Comparison of ENCODE assay signal across 11 cellular contexts in the genomic region with DNA sequence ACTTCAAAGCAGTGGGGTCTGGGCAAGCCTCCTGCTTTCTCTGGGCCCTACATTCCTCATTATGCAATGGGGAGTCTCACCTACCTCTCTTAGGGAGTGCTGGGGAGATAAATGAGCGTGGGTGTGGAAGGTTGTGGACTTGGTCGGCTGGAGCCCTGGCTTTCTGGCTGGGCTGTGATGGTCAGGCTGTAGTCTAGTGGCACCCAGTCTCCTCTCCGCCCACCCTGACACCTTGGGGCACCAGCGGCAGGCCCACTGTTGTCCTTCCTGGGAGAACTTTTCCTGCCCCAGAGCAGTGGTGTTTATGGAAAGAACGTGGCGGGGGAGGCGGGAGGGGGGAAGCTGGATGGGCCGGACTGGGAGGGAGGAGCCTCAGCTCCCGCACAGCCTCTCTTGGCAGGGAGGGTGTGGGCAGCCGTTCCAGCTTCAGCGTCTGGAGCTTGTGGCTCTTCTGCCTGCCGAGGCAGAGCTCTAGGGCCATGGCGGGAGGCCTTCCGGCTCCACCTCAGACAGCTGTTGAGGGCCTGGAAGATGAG. TPM values are rescaled to one million over a fixed set of nuclear protein-coding genes. Genes with fewer than 3 reads are reported as not detected.
DNase-seq lines count a peak whose midpoint lies in the region; ATAC-seq and TF ChIP-seq lines count a peak whose summit lies in the region.
"Had no signal": no experiment of that assay in that cellular context is flagged by ENCODE, and none has a peak within 500 bp of the region (broad histone marks: within the 10 kb centered on the region; RNA-seq: fewer than 3 reads in every experiment).

No MANE protein-coding gene starts in this region.

- peak overlapping the region; percentile 78 for H3K9ac ChIP-seq in mesenchymal stem cell (ENCODE audit: low read length)

- POLR2A ChIA-PET in MCF 10A (lab: Yijun Ruan, JAX): no interaction called here

- peak overlapping the region; percentile 8 for H4K91ac ChIP-seq in mesenchymal stem cell (ENCODE audit: low read length)

- peaks cover 2% of the 10 kb centered on the region for H3K79me1 ChIP-seq in mesenchymal stem cell (replicated peaks; ENCODE audit: low read length, poor library complexity, severe bottlenecking)

- 22% methylated on average over 12 of the region's 14 CpGs for WGBS in mesenchymal stem cell

- H2BK15ac ChIP-seq in mesenchymal stem cell (ENCODE audit: low read depth, poor library complexity, severe bottlenecking): no peak overlapping the region

- no peak overlapping the region for H4K8ac ChIP-seq in mesenchymal stem cell (ENCODE audit: low read length)

- H2AK5ac ChIP-seq in mesenchymal stem cell (ENCODE audit: low read length, severe bottlenecking): no peak overlapping the region

- CTCF ChIA-PET in MCF 10A (lab: Yijun Ruan, JAX): interaction anchor here (0.7 kb wide), 1 partner anchor 25 kb away, joined by 3 read pairs; no protein-coding TSS in a partner anchor

- H3K9me3 Mint-ChIP-seq in MCF 10A (ENCODE audit: unreplicated experiment): no peaks in the 10 kb centered on the region

- in situ Hi-C loops in T47D (cut with HindIII; ENCODE audit: low pct_unique_long_range_greater_than_20kb, low sequenced_read_pairs): no loop called here

- H3K36me3 Mint-ChIP-seq in MCF 10A (ENCODE audit: insufficient read depth, unreplicated experiment): no peaks in the 10 kb centered on the region

- peak overlapping the region; percentile 60 for H2AFZ ChIP-seq in mesenchymal stem cell (ENCODE audit: low read depth, low read length)

- H3K27me3 ChIP-seq in mesenchymal stem cell (ENCODE audit: control insufficient read depth in 1 of 2, insufficient read depth in 1 of 2, low read length in 2 of 2): no peaks in the 10 kb centered on the region

- H3K4me1 ChIP-seq in mesenchymal stem cell (ENCODE audit: control insufficient read depth, insufficient read depth, low read depth, low read length): peaks cover 34% of the 10 kb centered on the region

- H3K4ac ChIP-seq in mesenchymal stem cell (ENCODE audit: low read depth in 1 of 2, low read length in 2 of 2): no peak overlapping the region

- peaks cover 6% of the 10 kb centered on the region for H3K9me3 ChIP-seq in mesenchymal stem cell (ENCODE audit: control insufficient read depth, low read length)

- H3K23ac ChIP-seq in mesenchymal stem cell (ENCODE audit: low read length in 2 of 2): no peak overlapping the region

- no peak overlapping the region for H3K27ac Mint-ChIP-seq in MCF 10A (ENCODE audit: low read depth, unreplicated experiment)
- H3K27ac Mint-ChIP-seq: B cell had no signal

- H3K4me3 ChIP-seq in epithelial cell of esophagus (ENCODE audit: low read length) (no peak overlapping the region), mesenchymal stem cell (ENCODE audit: insufficient read depth in 1 of 2, low read depth in 1 of 2, low read length in 2 of 2) (peak overlapping the region in 1 of 2 experiments; percentile 69)

- DNase-seq in T47D (ENCODE audit: low read depth in 1 of 2, low spot score in 1 of 2) (peak; percentile 81 to 93), MCF 10A (ENCODE audit: unreplicated experiment) (no peak), epithelial cell of esophagus (ENCODE audit: low read depth) (peak; percentile 50), mesenchymal stem cell (peak; percentile 66), cerebellar nuclear complex (lab: John Stamatoyannopoulos, UW) (no peak), inferior parietal cortex (ENCODE audit: extremely low spot score) (no peak)
- DNase-seq: activated T-cell treated with anti-CD3 and anti-CD28 coated beads, Interleukin-2, amount 50 U/mL, for 1 hour; NCI-H2107 had no signal

- no peak overlapping the region for H3K14ac ChIP-seq in mesenchymal stem cell (ENCODE audit: low read length in 2 of 2)

- peaks cover 11% of the 10 kb centered on the region for H3K4me1 Mint-ChIP-seq in MCF 10A (ENCODE audit: insufficient read depth, unreplicated experiment)

- no peak overlapping the region for H2BK5ac ChIP-seq in mesenchymal stem cell (ENCODE audit: low read depth, low read length, poor library complexity, severe bottlenecking)

- TF ChIP-seq CTCF in MCF 10A (IDR thresholded peaks at IDR 0.05; ENCODE audit: unreplicated experiment) (no peak), epithelial cell of esophagus (IDR thresholded peaks at IDR 0.05; ENCODE audit: insufficient read depth, low read depth, low read length, missing control alignments) (no peak)

- H3K27me3 Mint-ChIP-seq in MCF 10A (ENCODE audit: insufficient read depth, unreplicated experiment): no peaks in the 10 kb centered on the region
- H3K27me3 Mint-ChIP-seq: B cell had no signal

- no peak overlapping the region for H2BK12ac ChIP-seq in mesenchymal stem cell (ENCODE audit: low read length in 2 of 2)

- peak overlapping the region; percentile 4 for H3K4me2 ChIP-seq in mesenchymal stem cell (ENCODE audit: low read length, poor library complexity, severe bottlenecking)

- H3K27ac ChIP-seq in mesenchymal stem cell (ENCODE audit: low read length, poor library complexity, severe bottlenecking): no peak overlapping the region

- H3K18ac ChIP-seq in mesenchymal stem cell (ENCODE audit: low read depth in 1 of 2, low read length in 2 of 2): peak overlapping the region in 1 of 2 experiments; percentile 54

- no peak overlapping the region for H3K4me3 Mint-ChIP-seq in MCF 10A (ENCODE audit: unreplicated experiment)
- H3K4me3 Mint-ChIP-seq: B cell had no signal

- ATAC-seq in HG03159 (IDR thresholded peaks at IDR 0.05; ENCODE audit: unreplicated experiment): no peak
- no peak for ATAC-seq in HG03457 (IDR thresholded peaks at IDR 0.05; ENCODE audit: unreplicated experiment)

- intact Hi-C loops in MCF 10A (cut with micrococcal nuclease): no loop called here

- H2BK120ac ChIP-seq in mesenchymal stem cell (ENCODE audit: low read depth, low read length): no peak overlapping the region

- H3K36me3 ChIP-seq in mesenchymal stem cell (ENCODE audit: control insufficient read depth in 1 of 2, insufficient read depth in 2 of 2, low read depth in 1 of 2, low read length in 2 of 2): peaks cover 0 to 22% of the 10 kb centered on the region in 2 experiments

- no TSS peak for BruUV-seq in MCF 10A (replicated peaks; lab: Mats Ljungman, UMichigan)

RNA-seq across cellular contexts. Expression of a gene that starts 4.1 kb away (rescaled TPM):
- 0.20 and 0.70 TPM in 2 replicates for total RNA-seq in MCF 10A (2022)
- 2.3 TPM for polyA plus RNA-seq in mesenchymal stem cell (2013, experiment 1 of 2)
- 2.3 TPM for polyA plus RNA-seq in mesenchymal stem cell (2013, experiment 2 of 2)

Comparison
In these comparisons a context has a peak if more than half of its experiments do, and no peak if none do; other contexts are left out.
1. DNase-seq: peak in T47D (2 of 2), epithelial cell of esophagus (single experiment) and mesenchymal stem cell (single experiment); none in MCF 10A (single experiment), cerebellar nuclear complex (0 of 2) and inferior parietal cortex (single experiment).